Comparison of ENCODE assay signal across 24 cellular contexts in genomic region chr5:5822729-5823257, GRCh38.
"Had no signal": no experiment of that assay in that cellular context is flagged by ENCODE, and none has a peak within 500 bp of the region (broad histone marks: within the 10 kb centered on the region; RNA-seq: fewer than 3 reads in every experiment).

No MANE protein-coding gene starts in this region.

- DNase-seq: activated CD4-positive, alpha-beta T cell treated with anti-CD3 and anti-CD28 coated beads for 48 hours; activated CD4-positive, alpha-beta T cell treated with anti-CD3 and anti-CD28 coated beads, Interleukin-2, amount 50 U/mL, for 4 hours; activated CD4-positive, CD25-positive, alpha-beta regulatory T cell treated with anti-CD3 and anti-CD28 coated beads, Interleukin-2, amount 50 U/mL, for 72 hours; activated CD8-positive, alpha-beta memory T cell treated with anti-CD3 and anti-CD28 coated beads, Interleukin-2, amount 10 ng/mL, durations not matched to agents 7 days and 5 days; activated effector memory CD4-positive, alpha-beta T cell treated with Interleukin-2 at 50 U/mL for 16 hours; activated naive CD4-positive, alpha-beta T cell; activated T-cell treated with anti-CD3 and anti-CD28 coated beads, Interleukin-2, amount 50 U/mL, for 24 hours; aorta; caudate nucleus; colonic mucosa; NCI-H1105 treated with DMSO at 0.1 percent for 48 hours; NCI-H1436 treated with DMSO at 0.1 percent for 48 hours; NCI-H187 treated with DMSO at 0.1 percent for 48 hours; NCI-H2081 treated with DMSO at 0.1 percent for 48 hours; NCI-H446; NCI-H526; NK-92 treated with Interleukin-12 subunit alpha and Interleukin-12 subunit beta, amount 100 ng/mL, for 24 hours; Peyer's patch; SHP77; T-helper 17 cell; T-helper 9 cell had no signal

- H3K4me3 ChIP-seq: breast epithelium, colonic mucosa, Peyer's patch had no signal

- H3K36me3 ChIP-seq: breast epithelium, colonic mucosa, Peyer's patch had no signal

- H3K27ac ChIP-seq: breast epithelium, colonic mucosa, Peyer's patch, RWPE1 had no signal

- H3K9me3 ChIP-seq: breast epithelium, colonic mucosa, Peyer's patch had no signal

- H3K4me1 ChIP-seq: breast epithelium, colonic mucosa, Peyer's patch had no signal

- H3K27me3 ChIP-seq: breast epithelium, colonic mucosa, Peyer's patch had no signal

- ATAC-seq: activated CD8-positive, alpha-beta memory T cell treated with anti-CD3 and anti-CD28 coated beads, Interleukin-2, amount 10 ng/mL, durations not matched to agents 7 days and 5 days; T-helper 17 cell; WTC11 had no signal
